ENCODE assay signal across 8 cellular contexts in genomic region chr12:402127-402456, GRCh38. TPM values are rescaled to one million over a fixed set of nuclear protein-coding genes. Genes with fewer than 3 reads are reported as not detected.
DNase-seq lines count a peak whose midpoint lies in the region; ATAC-seq and TF ChIP-seq lines count a peak whose summit lies in the region.

No MANE protein-coding gene starts in this region.

- H3K27ac ChIP-seq in upper lobe of left lung, result peak overlapping the region in 2 of 4 donors; percentile 56 to 81

- H3K36me3 Mint-ChIP-seq in activated naive CD4-positive, alpha-beta T cell treated with anti-CD3 and anti-CD28 coated beads, Interleukin-2, amount 50 U/mL, for 72 hours, result no peaks in the 10 kb centered on the region
- peaks cover 14% of the 10 kb centered on the region for H3K36me3 Mint-ChIP-seq in WTC11

- H3K4me3 Mint-ChIP-seq in WTC11, result no peak overlapping the region

- DNase-seq in activated naive CD4-positive, alpha-beta T cell treated with Interleukin-2 at 50 U/mL for 16 hours, result peak; percentile 10
- DNase-seq in activated naive CD4-positive, alpha-beta T cell treated with anti-CD3 and anti-CD28 coated beads, Interleukin-2, amount 50 U/mL, for 72 hours (ENCODE audit: low spot score in 2 of 2), result no peak
- DNase-seq in WTC11 (ENCODE audit: low spot score), result peak; percentile 16
- DNase-seq in iris pigment epithelial cell (ENCODE audit: low read depth), result peak; percentile 58
- DNase-seq in upper lobe of left lung, result no peak
- no peak for DNase-seq in GF-D8 (lab: John Stamatoyannopoulos, UW)

- CTCF ChIA-PET in WTC11 (lab: Charles Lee), result interaction anchor here (2.2 kb wide), 1 partner anchor 40 kb away, joined by 12 read pairs; no protein-coding TSS in a partner anchor

- H3K9me3 ChIP-seq in upper lobe of left lung, result no peaks in the 10 kb centered on the region

- peak overlapping the region; percentile 21 to 81 (median 64) for H3K4me3 ChIP-seq in upper lobe of left lung

- H3K9me3 Mint-ChIP-seq in activated naive CD4-positive, alpha-beta T cell treated with anti-CD3 and anti-CD28 coated beads, Interleukin-2, amount 50 U/mL, for 72 hours, result no peaks in the 10 kb centered on the region
- no peaks in the 10 kb centered on the region for H3K9me3 Mint-ChIP-seq in WTC11

- no peak for ATAC-seq in activated naive CD4-positive, alpha-beta T cell treated with anti-CD3 and anti-CD28 coated beads, Interleukin-2, amount 50 U/mL, for 72 hours
- ATAC-seq in WTC11 (peak; percentile 19), upper lobe of left lung (ENCODE audit: low FRiP score in 2 of 2) (no peak), HG03442 (IDR thresholded peaks at IDR 0.05; ENCODE audit: unreplicated experiment) (no peak), GM18909 (IDR thresholded peaks at IDR 0.05; ENCODE audit: poor library complexity, unreplicated experiment) (no peak)

- 1% methylated on average over 6 of the region's 6 CpGs for WGBS in upper lobe of left lung, 2 donors

- no peaks in the 10 kb centered on the region for H3K4me1 Mint-ChIP-seq in WTC11

- H3K27me3 ChIP-seq in upper lobe of left lung, result no peaks in the 10 kb centered on the region

- no peak overlapping the region for H3K27ac Mint-ChIP-seq in activated naive CD4-positive, alpha-beta T cell treated with anti-CD3 and anti-CD28 coated beads, Interleukin-2, amount 50 U/mL, for 72 hours
- no peak overlapping the region for H3K27ac Mint-ChIP-seq in WTC11

- POLR2A ChIA-PET in WTC11 (lab: Charles Lee), result interaction anchor here (1.8 kb wide), 1 partner anchor 13 kb away, joined by 12 read pairs; the partner anchor contains the start of gene KDM5A

- TF ChIP-seq CTCF in WTC11 (IDR thresholded peaks at IDR 0.05), result no peak
- peak in 1 of 6 experiments; percentile 7 for TF ChIP-seq CTCF in upper lobe of left lung (IDR thresholded peaks at IDR 0.05)

- H3K27me3 Mint-ChIP-seq in WTC11 (ENCODE audit: low read depth), result no peaks in the 10 kb centered on the region

- no peak for TF ChIP-seq EP300 in upper lobe of left lung (IDR thresholded peaks at IDR 0.05)

- H3K4me1 ChIP-seq in upper lobe of left lung, result peaks cover 9 to 15% (median 12%) of the 10 kb centered on the region in 4 donors

- TF ChIP-seq POLR2A in upper lobe of left lung (IDR thresholded peaks at IDR 0.05), result no peak

- no peaks in the 10 kb centered on the region for H3K36me3 ChIP-seq in upper lobe of left lung

TF ChIP-seq in WTC11, 78 proteins besides CTCF, POLR2A, EP300 and RAD21:
- TF ChIP-seq AR (CRISPR knock-in tag; IDR thresholded peaks at IDR 0.05) (no peak), GRHL2 (CRISPR knock-in tag; IDR thresholded peaks at IDR 0.05; ENCODE audit: insufficient replicate concordance, severe bottlenecking) (no peak), ZNF532 (CRISPR knock-in tag; IDR thresholded peaks at IDR 0.05; ENCODE audit: borderline replicate concordance) (no peak), ZBTB21 (CRISPR knock-in tag; IDR thresholded peaks at IDR 0.05; ENCODE audit: borderline replicate concordance) (no peak), ZNF416 (CRISPR knock-in tag; IDR thresholded peaks at IDR 0.05) (no peak), CBFB (CRISPR knock-in tag; IDR thresholded peaks at IDR 0.05; ENCODE audit: low read depth) (no peak), NR3C1 (CRISPR knock-in tag; conservative IDR thresholded peaks at IDR 0.05; ENCODE audit: low read depth) (no peak), RELA (CRISPR knock-in tag; IDR thresholded peaks at IDR 0.05; ENCODE audit: borderline replicate concordance) (no peak), ZNF219 (CRISPR knock-in tag; IDR thresholded peaks at IDR 0.05; ENCODE audit: borderline replicate concordance) (no peak), HMGXB4 (CRISPR knock-in tag; IDR thresholded peaks at IDR 0.05) (no peak), ZNF396 (CRISPR knock-in tag; IDR thresholded peaks at IDR 0.05; ENCODE audit: borderline replicate concordance) (no peak), SMAD3 (CRISPR knock-in tag; IDR thresholded peaks at IDR 0.05; ENCODE audit: borderline replicate concordance) (no peak), ETV6 (CRISPR knock-in tag; IDR thresholded peaks at IDR 0.05) (no peak), KAT7 (CRISPR knock-in tag; IDR thresholded peaks at IDR 0.05; ENCODE audit: borderline replicate concordance) (no peak), ZNF263 (CRISPR knock-in tag; IDR thresholded peaks at IDR 0.05; ENCODE audit: low read depth) (no peak)

RNA-seq across cellular contexts. Expression of gene CCDC77, which starts 0.6 kb away (rescaled TPM):
- total RNA-seq in activated naive CD4-positive, alpha-beta T cell treated with anti-CD3 and anti-CD28 coated beads, Interleukin-2, amount 50 U/mL, for 72 hours, result 10 to 100 TPM; 18.1 to 21.3 TPM
- total RNA-seq in WTC11 (2021) (24.2 to 29.7 TPM (median 28.9 TPM) in 3 replicates), upper lobe of left lung (10 to 100 TPM in 1 of 6 donors, 1 to 10 TPM in 5; 6.5 to 25.1 (median 7.6) TPM)

RNA-seq across cellular contexts. Expression of gene KDM5A, which starts 13.0 kb away (rescaled TPM):
- 10 to 100 TPM; 85.9 to 86.1 TPM for total RNA-seq in activated naive CD4-positive, alpha-beta T cell treated with anti-CD3 and anti-CD28 coated beads, Interleukin-2, amount 50 U/mL, for 72 hours
- total RNA-seq in WTC11 (2021), result 49.2 to 57.6 TPM (median 52.0 TPM) in 3 replicates
- 10 to 100 TPM; 51.2 to 79.6 (median 60.1) TPM for total RNA-seq in upper lobe of left lung

RNA-seq across cellular contexts. Expression of gene B4GALNT3, which starts 57.6 kb away (rescaled TPM):
- total RNA-seq in activated naive CD4-positive, alpha-beta T cell treated with anti-CD3 and anti-CD28 coated beads, Interleukin-2, amount 50 U/mL, for 72 hours, result 1 to 10 TPM; 1.8 to 3.8 TPM
- 19.0 to 22.0 TPM (median 20.9 TPM) in 3 replicates for total RNA-seq in WTC11 (2021)
- total RNA-seq in upper lobe of left lung, result 10 to 100 TPM; 22.2 to 36.0 (median 26.9) TPM

Comparison
In these comparisons a context has a peak if more than half of its experiments do, and no peak if none do; other contexts are left out.
1. DNase-seq: peak in activated naive CD4-positive, alpha-beta T cell treated with Interleukin-2 at 50 U/mL for 16 hours (single experiment), WTC11 (single experiment) and iris pigment epithelial cell (single experiment); none in activated naive CD4-positive, alpha-beta T cell treated with anti-CD3 and anti-CD28 coated beads, Interleukin-2, amount 50 U/mL, for 72 hours (0 of 2), upper lobe of left lung (0 of 2) and GF-D8 (single experiment).